Comparison of ENCODE assay signal across 9 cellular contexts in the genomic region with DNA sequence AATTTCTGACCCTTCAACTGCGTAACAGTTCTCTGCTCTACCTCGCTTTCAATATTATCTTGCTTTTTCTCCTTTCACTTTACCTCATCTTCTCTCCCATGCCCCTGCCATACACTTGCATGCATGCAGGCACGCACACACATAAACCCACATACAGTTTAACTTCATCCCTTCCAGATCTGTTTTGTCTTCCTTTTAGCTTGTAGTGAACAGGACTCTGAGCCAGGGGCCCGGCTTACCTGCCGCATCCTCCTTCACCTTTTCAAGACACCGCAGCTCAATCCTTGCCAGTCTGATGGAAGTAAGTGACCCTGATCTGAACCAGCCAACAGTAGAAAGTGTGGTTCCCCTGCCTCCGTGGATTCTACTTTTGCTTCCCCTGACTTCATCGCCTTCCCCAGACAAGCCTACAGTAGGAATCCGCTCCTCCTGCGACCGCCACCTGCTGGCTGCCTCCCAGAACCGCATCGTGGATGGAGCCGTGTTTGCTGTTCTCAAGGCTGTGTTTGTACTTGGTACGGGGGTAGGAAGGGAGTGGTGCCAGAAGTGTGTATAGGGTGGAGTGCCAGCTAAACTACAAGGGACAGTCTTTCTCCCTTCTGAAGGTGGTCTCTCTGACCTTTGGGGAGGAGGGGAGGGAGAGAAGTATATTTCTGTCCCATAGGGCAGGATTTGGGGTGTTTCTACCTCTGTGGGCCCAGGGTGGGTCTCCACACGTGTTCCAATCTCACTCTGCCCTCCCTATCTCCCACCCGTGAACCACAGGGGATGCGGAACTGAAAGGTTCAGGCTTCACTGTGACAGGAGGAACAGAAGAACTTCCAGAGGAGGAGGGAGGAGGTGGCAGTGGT. TPM values are rescaled to one million over a fixed set of nuclear protein-coding genes. Genes with fewer than 3 reads are reported as not detected.
DNase-seq lines count a peak whose midpoint lies in the region; ATAC-seq, FAIRE-seq and TF ChIP-seq lines count a peak whose summit lies in the region.
"Had no signal": no experiment of that assay in that cellular context is flagged by ENCODE, and none has a peak within 500 bp of the region (broad histone marks: within the 10 kb centered on the region; RNA-seq: fewer than 3 reads in every experiment).

No MANE protein-coding gene starts in this region.

- H3K9me2 ChIP-seq in GM23248 (ENCODE audit: insufficient read depth): no peaks in the 10 kb centered on the region

- no peak overlapping the region for H2AFZ ChIP-seq in GM23248

- H3K4me1 ChIP-seq in GM23248 (ENCODE audit: insufficient read depth): no peaks in the 10 kb centered on the region
- no peaks in the 10 kb centered on the region for H3K4me1 ChIP-seq in mesendoderm (ENCODE audit: control insufficient read depth, low read depth, low read length)

- in situ Hi-C loops in GM23248 (cut with MboI): no loop called here

- H3K79me2 ChIP-seq in GM23248 (ENCODE audit: insufficient read depth): no peaks in the 10 kb centered on the region
- no peaks in the 10 kb centered on the region for H3K79me2 ChIP-seq in mesendoderm (ENCODE audit: control insufficient read depth, insufficient read depth, low read length)

- no peak for FAIRE-seq in D721Med (lab: Jason Lieb, UNC)

- H3K9ac ChIP-seq in GM23248 (no peak overlapping the region; the same call in 1 of the 2 replicates), mesendoderm (ENCODE audit: low read length) (no peak overlapping the region)

- H3K4me2 ChIP-seq in GM23248 (ENCODE audit: unreplicated experiment) (no peak overlapping the region), mesendoderm (ENCODE audit: low read length) (no peak overlapping the region)

- no peaks in the 10 kb centered on the region for H3K27me3 ChIP-seq in GM23248 (replicated peaks; ENCODE audit: insufficient read depth)
- H3K27me3 ChIP-seq in mesendoderm (ENCODE audit: insufficient read depth, low read length, poor library complexity): no peaks in the 10 kb centered on the region

- H3K36me3 ChIP-seq in GM23248 (ENCODE audit: low read depth) (peaks cover 3% of the 10 kb centered on the region; the same call in 1 of the 2 replicates), mesendoderm (ENCODE audit: control insufficient read depth, insufficient read depth, low read length) (peaks cover 11% of the 10 kb centered on the region)

- ATAC-seq in HG03521 (IDR thresholded peaks at IDR 0.05; ENCODE audit: unreplicated experiment): no peak

- H2BK5ac ChIP-seq in mesendoderm (ENCODE audit: low read length): no peak overlapping the region

- H3K9me3 ChIP-seq in GM23248 (ENCODE audit: low read depth): no peaks in the 10 kb centered on the region

- H4K8ac ChIP-seq in mesendoderm (ENCODE audit: low read depth, low read length): no peak overlapping the region

- WGBS in GM23248 (ENCODE audit: low coverage in 1 of 2, low lambda C conversion rate in 2 of 2, missing lambda C conversion rate in 2 of 2), 2 experiments: 49% methylated on average over 17 to 18 of the region's 18 CpGs
- no CpG with 5 or more reads among the region's 18 CpGs for WGBS in mesendoderm (ENCODE audit: extremely low coverage, insufficient coverage, low lambda C conversion rate)

- H4K5ac ChIP-seq in mesendoderm (ENCODE audit: low read length): no peak overlapping the region

- no peak overlapping the region for H3K4ac ChIP-seq in mesendoderm (ENCODE audit: low read depth, low read length)

- no peak overlapping the region for H2BK120ac ChIP-seq in mesendoderm (ENCODE audit: low read depth, low read length)

- H3K56ac ChIP-seq in mesendoderm (ENCODE audit: low read length): no peak overlapping the region

- H2AK5ac ChIP-seq in mesendoderm (ENCODE audit: low read length): no peak overlapping the region

- H4K20me1 ChIP-seq in GM23248 (ENCODE audit: insufficient read depth): no peaks in the 10 kb centered on the region

- H2BK15ac ChIP-seq in mesendoderm (replicated peaks; ENCODE audit: low read depth): no peak overlapping the region

- no peaks in the 10 kb centered on the region for H3F3A ChIP-seq in GM23248 (ENCODE audit: insufficient read depth)

- H3K4me3 ChIP-seq in GM23248 (no peak overlapping the region), mesendoderm (ENCODE audit: low read length) (no peak overlapping the region)

- no peaks in the 10 kb centered on the region for H3K79me1 ChIP-seq in mesendoderm (ENCODE audit: low read length)

- no peak overlapping the region for H3K23ac ChIP-seq in mesendoderm (ENCODE audit: low read length)

- H3K18ac ChIP-seq in mesendoderm (ENCODE audit: low read length): no peak overlapping the region

- TF ChIP-seq CTCF in D721Med (IDR thresholded peaks at IDR 0.05; ENCODE audit: insufficient read depth, missing control alignments): peak; percentile 62

- DNase-seq in D721Med (ENCODE audit: insufficient read length, low spot score): peak; percentile 41
- peak; percentile 46 for DNase-seq in GM23248
- peak; percentile 5 to 61 for DNase-seq in NCI-H526 (lab: John Stamatoyannopoulos, UW)
- DNase-seq in activated CD8-positive, alpha-beta memory T cell treated with anti-CD3 and anti-CD28 coated beads for 1 hour (ENCODE audit: extremely low read depth in 1 of 2, low read depth in 1 of 2): peak; percentile 46 to 58
- DNase-seq in ecto neural progenitor cell (ENCODE audit: low spot score): peak; percentile 67
- peak; percentile 55 for DNase-seq in mesendoderm
- DNase-seq in stimulated activated CD8-positive, alpha-beta memory T cell treated with anti-CD3 and anti-CD28 coated beads, Interleukin-4, amount 100 ng/mL, for 4 hours (ENCODE audit: low read depth in 2 of 2, low spot score in 1 of 2): peak; percentile 52 to 55

- H3K27ac ChIP-seq in GM23248 (peak overlapping the region; percentile 27; the same call in 1 of the 2 replicates), mesendoderm (ENCODE audit: low read depth, low read length) (no peak overlapping the region)

RNA-seq across cellular contexts. Expression of gene MED12, which starts 10.7 kb away (rescaled TPM):
- total RNA-seq in GM23248 (2014; rRNA removed; shearing (Covaris generic)): 14.9 and 32.6 TPM in 2 replicates
- 9.5 and 10.0 TPM in 2 replicates for polyA plus RNA-seq in GM23248 (2016; fragmentation: Nextera tagmentation; extraction: Ambion mirVana)
- 11.3 TPM for polyA plus RNA-seq in mesendoderm (2013, experiment 1 of 2)
- polyA plus RNA-seq in mesendoderm (2013, experiment 2 of 2): 10.7 TPM

RNA-seq across cellular contexts. Expression of gene NLGN3, which starts 15.5 kb away (rescaled TPM):
- total RNA-seq in GM23248 (2014; rRNA removed; shearing (Covaris generic)): 0.11 and 0.63 TPM in 2 replicates
- 0.10 and 0.34 TPM in 2 replicates for polyA plus RNA-seq in GM23248 (2016; fragmentation: Nextera tagmentation; extraction: Ambion mirVana)
- polyA plus RNA-seq in mesendoderm (2013, experiment 1 of 2): 2.3 TPM
- 2.4 TPM for polyA plus RNA-seq in mesendoderm (2013, experiment 2 of 2)

RNA-seq across cellular contexts. Expression of gene IL2RG, which starts 17.8 kb away (rescaled TPM):
- total RNA-seq in GM23248 (2014; rRNA removed; shearing (Covaris generic)): not detected in 2 replicates
- polyA plus RNA-seq in GM23248 (2016; fragmentation: Nextera tagmentation; extraction: Ambion mirVana): 0.23 and 0.53 TPM in 2 replicates
- polyA plus RNA-seq in mesendoderm (2013, experiment 1 of 2): 0.04 TPM
- 0.01 TPM for polyA plus RNA-seq in mesendoderm (2013, experiment 2 of 2)

RNA-seq across cellular contexts. Expression of gene CXorf65, which starts 22.6 kb away (rescaled TPM):
- total RNA-seq in GM23248 (2014; rRNA removed; shearing (Covaris generic)): not detected in 2 replicates
- polyA plus RNA-seq in GM23248 (2016; fragmentation: Nextera tagmentation; extraction: Ambion mirVana): not detected in 2 replicates
- 0.14 TPM for polyA plus RNA-seq in mesendoderm (2013, experiment 1 of 2)
- polyA plus RNA-seq in mesendoderm (2013, experiment 2 of 2): 0.28 TPM
- total RNA-seq: dermis microvascular lymphatic vessel endothelial cell had no signal

RNA-seq across cellular contexts. Expression of gene FOXO4, which starts 33.5 kb away (rescaled TPM):
- 5.2 and 5.3 TPM in 2 replicates for total RNA-seq in GM23248 (2014; rRNA removed; shearing (Covaris generic))
- 1.1 TPM in 2 replicates for polyA plus RNA-seq in GM23248 (2016; fragmentation: Nextera tagmentation; extraction: Ambion mirVana)
- 23.8 TPM for polyA plus RNA-seq in mesendoderm (2013, experiment 1 of 2)
- polyA plus RNA-seq in mesendoderm (2013, experiment 2 of 2): 24.1 TPM
